ENCODE assay signal across 1 cellular context in genomic region chr17:51402881-51403280, GRCh38.
TF ChIP-seq lines count a peak whose summit lies in the region.

No MANE protein-coding gene starts in this region.

TF ChIP-seq in HEK293, 187 proteins besides CTCF, POLR2A, EP300 and RAD21 (continued from another document):
- TF ChIP-seq, protein P1, sequence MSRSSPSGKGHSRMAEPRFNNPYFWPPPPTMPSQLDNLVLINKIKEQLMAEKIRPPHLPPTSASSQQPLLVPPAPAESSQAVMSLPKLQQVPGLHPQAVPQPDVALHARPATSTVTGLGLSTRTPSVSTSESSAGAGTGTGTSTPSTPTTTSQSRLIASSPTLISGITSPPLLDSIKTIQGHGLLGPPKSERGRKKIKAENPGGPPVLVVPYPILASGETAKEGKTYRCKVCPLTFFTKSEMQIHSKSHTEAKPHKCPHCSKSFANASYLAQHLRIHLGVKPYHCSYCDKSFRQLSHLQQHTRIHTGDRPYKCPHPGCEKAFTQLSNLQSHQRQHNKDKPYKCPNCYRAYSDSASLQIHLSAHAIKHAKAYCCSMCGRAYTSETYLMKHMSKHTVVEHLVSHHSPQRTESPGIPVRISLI (tag by site-specific recombination; IDR thresholded peaks at IDR 0.05) = no peak
- TF ChIP-seq ZBTB17 (tag by site-specific recombination; IDR thresholded peaks at IDR 0.05) = no peak
- no peak for TF ChIP-seq ZNF48 (tag by site-specific recombination; IDR thresholded peaks at IDR 0.05)
- TF ChIP-seq GLIS1 (tag by site-specific recombination; IDR thresholded peaks at IDR 0.05) = 0 out of 2 replicates have a peak, but pooled peaks have one; percentile 25
- TF ChIP-seq, protein P2, sequence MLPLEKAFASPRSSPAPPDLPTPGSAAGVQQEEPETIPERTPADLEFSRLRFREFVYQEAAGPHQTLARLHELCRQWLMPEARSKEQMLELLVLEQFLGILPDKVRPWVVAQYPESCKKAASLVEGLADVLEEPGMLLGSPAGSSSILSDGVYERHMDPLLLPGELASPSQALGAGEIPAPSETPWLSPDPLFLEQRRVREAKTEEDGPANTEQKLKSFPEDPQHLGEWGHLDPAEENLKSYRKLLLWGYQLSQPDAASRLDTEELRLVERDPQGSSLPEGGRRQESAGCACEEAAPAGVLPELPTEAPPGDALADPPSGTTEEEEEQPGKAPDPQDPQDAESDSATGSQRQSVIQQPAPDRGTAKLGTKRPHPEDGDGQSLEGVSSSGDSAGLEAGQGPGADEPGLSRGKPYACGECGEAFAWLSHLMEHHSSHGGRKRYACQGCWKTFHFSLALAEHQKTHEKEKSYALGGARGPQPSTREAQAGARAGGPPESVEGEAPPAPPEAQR (tag by site-specific recombination; IDR thresholded peaks at IDR 0.05) = no peak
- TF ChIP-seq ZNF549 (tag by site-specific recombination; IDR thresholded peaks at IDR 0.05) = no peak
- TF ChIP-seq ZNF10 (tag by site-specific recombination; IDR thresholded peaks at IDR 0.05) = no peak
- peak; percentile 23 for TF ChIP-seq ZIC2 (tag by site-specific recombination; IDR thresholded peaks at IDR 0.05)
- TF ChIP-seq PRDM2 (tag by site-specific recombination; IDR thresholded peaks at IDR 0.05; ENCODE audit: borderline replicate concordance) = no peak
- no peak for TF ChIP-seq ZBTB49 (tag by site-specific recombination; IDR thresholded peaks at IDR 0.05; ENCODE audit: low read depth)
- TF ChIP-seq, protein P3, sequence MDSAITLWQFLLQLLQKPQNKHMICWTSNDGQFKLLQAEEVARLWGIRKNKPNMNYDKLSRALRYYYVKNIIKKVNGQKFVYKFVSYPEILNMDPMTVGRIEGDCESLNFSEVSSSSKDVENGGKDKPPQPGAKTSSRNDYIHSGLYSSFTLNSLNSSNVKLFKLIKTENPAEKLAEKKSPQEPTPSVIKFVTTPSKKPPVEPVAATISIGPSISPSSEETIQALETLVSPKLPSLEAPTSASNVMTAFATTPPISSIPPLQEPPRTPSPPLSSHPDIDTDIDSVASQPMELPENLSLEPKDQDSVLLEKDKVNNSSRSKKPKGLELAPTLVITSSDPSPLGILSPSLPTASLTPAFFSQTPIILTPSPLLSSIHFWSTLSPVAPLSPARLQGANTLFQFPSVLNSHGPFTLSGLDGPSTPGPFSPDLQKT (IDR thresholded peaks at IDR 0.05; ENCODE audit: borderline replicate concordance, low read depth, low read length) = no peak
- no peak for TF ChIP-seq ZNF521 (tag by site-specific recombination; IDR thresholded peaks at IDR 0.05)
- TF ChIP-seq ZNF837 (tag by site-specific recombination; IDR thresholded peaks at IDR 0.05) = no peak
- TF ChIP-seq ZNF324 (tag by site-specific recombination; IDR thresholded peaks at IDR 0.05) = no peak
- TF ChIP-seq, protein P4, sequence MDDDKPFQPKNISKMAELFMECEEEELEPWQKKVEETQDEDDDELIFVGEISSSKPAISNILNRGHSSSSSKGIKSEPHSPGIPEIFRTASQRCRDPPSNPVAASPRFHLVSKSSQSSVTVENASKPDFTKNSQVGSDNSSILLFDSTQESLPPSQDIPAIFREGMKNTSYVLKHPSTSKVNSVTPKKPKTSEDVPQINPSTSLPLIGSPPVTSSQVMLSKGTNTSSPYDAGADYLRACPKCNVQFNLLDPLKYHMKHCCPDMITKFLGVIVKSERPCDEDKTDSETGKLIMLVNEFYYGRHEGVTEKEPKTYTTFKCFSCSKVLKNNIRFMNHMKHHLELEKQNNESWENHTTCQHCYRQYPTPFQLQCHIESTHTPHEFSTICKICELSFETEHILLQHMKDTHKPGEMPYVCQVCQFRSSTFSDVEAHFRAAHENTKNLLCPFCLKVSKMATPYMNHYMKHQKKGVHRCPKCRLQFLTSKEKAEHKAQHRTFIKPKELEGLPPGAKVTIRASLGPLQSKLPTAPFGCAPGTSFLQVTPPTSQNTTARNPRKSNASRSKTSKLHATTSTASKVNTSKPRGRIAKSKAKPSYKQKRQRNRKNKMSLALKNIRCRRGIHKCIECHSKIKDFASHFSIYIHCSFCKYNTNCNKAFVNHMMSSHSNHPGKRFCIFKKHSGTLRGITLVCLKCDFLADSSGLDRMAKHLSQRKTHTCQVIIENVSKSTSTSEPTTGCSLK (tag by site-specific recombination; IDR thresholded peaks at IDR 0.05) = no peak
